In the genomic region with DNA sequence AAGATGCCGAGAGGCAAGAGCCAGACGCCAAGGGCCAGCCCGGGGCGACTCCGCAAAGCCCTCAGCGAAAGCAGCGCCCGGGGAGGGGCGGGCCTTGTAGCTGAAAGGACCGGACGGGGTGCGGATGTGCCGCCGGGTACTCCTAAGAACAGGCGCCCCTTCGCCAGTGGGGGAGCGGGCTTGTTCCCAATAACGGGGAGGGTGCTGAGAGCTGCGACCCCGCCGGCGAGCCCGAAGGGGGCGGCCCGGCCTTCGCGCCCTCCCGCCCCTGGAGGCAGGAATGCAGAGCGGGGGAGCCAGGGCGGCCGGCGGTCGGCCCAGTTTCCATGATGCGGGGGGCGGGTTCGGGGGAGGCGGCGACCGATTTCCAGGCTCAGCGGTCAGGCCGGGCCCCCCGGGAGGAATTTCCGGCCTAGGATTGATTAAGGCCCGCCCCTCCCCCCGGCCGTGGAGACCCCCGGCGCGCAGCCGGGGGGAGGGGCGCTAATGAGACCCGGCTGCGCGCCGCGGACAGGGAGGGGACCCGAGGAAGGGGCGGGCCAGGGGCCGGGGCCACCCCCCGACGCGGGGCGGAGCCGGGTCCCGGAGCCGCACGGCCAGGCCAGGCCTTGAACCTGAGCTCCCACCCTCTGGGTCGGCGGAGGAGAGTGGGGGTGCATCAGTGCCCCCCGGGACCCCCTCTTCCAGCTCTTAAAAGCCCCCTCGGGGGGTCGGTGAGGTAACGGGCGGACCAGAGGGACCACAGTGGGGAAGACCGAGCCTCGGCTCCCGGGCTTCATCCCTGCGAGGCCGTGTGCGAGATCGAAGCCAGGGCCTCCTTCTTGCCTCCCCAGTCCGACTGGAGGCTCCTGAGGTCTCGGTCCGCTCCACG, we compare ENCODE assay signal across 8 cellular contexts.
DNase-seq lines count a peak whose midpoint lies in the region; ATAC-seq and TF ChIP-seq lines count a peak whose summit lies in the region.

No MANE protein-coding gene starts in this region.

- H3K4me3 ChIP-seq in astrocyte of the spinal cord (ENCODE audit: low read depth, low read length) (peak overlapping the region; percentile 63), iPS-15b (ENCODE audit: low read depth, low read length) (peak overlapping the region; percentile 62), skin epidermis (peak overlapping the region; percentile 38 to 55 (median 49))

- H3K4me1 ChIP-seq in iPS-15b (ENCODE audit: control insufficient read depth, insufficient read depth, low read length) = no peaks in the 10 kb centered on the region

- DNase-seq in GOT3 (lab: John Stamatoyannopoulos, UW) = peak; percentile 53
- DNase-seq in T-helper 9 cell = peak; percentile 38
- peak; percentile 88 for DNase-seq in astrocyte of the spinal cord (ENCODE audit: low read depth, low spot score)
- DNase-seq in SKM-1 (lab: John Stamatoyannopoulos, UW; ENCODE audit: unreplicated experiment) = no peak

- TF ChIP-seq CTCF in 22Rv1 (IDR thresholded peaks at IDR 0.05) = peak; percentile 33; the same call in 1 of the 2 replicates
- TF ChIP-seq CTCF in astrocyte of the spinal cord (IDR thresholded peaks at IDR 0.05; ENCODE audit: low read depth, low read length) = peak; percentile 57

- ATAC-seq in HG03432 (IDR thresholded peaks at IDR 0.05; ENCODE audit: unreplicated experiment) = no peak

- in situ Hi-C loops in astrocyte of the spinal cord (cut with HindIII; ENCODE audit: low sequenced_read_pairs) = no loop called here

- peak overlapping the region; percentile 70 for H3K9ac ChIP-seq in iPS-15b (ENCODE audit: low read depth, low read length)

- H3K36me3 ChIP-seq in iPS-15b (ENCODE audit: control insufficient read depth, insufficient read depth, low read length) = peaks cover 4% of the 10 kb centered on the region

- no peaks in the 10 kb centered on the region for H3K9me3 ChIP-seq in iPS-15b (ENCODE audit: control insufficient read depth, insufficient read depth, low read length)

- H3K27me3 ChIP-seq in iPS-15b (ENCODE audit: control insufficient read depth, insufficient read depth, low read length) = peaks cover 22% of the 10 kb centered on the region

- H3K27ac ChIP-seq in 22Rv1 = no peak overlapping the region
- peak overlapping the region in 20 of 21 experiments; percentile 48 to 94 (median 85) for H3K27ac ChIP-seq in skin epidermis
